In genomic region chr20:46559685-46560440, GRCh38 we compare ENCODE assay signal across 1 cellular context.
TF ChIP-seq lines count a peak whose summit lies in the region.

No MANE protein-coding gene starts in this region.

TF ChIP-seq in GM12878, 131 proteins besides CTCF, POLR2A, EP300 and RAD21 (continued from another document):
- TF ChIP-seq ZNF592 (IDR thresholded peaks at IDR 0.05) (no peak), PKNOX1 (IDR thresholded peaks at IDR 0.05) (no peak), KAT2A (conservative IDR thresholded peaks at IDR 0.05; ENCODE audit: control insufficient read depth, low read depth, low read length) (no peak), EED (IDR thresholded peaks at IDR 0.05; ENCODE audit: low read depth) (no peak), IKZF1 (conservative IDR thresholded peaks at IDR 0.05) (no peak), RELB (IDR thresholded peaks at IDR 0.05; ENCODE audit: low read depth) (no peak), BCL11A (IDR thresholded peaks at IDR 0.05; ENCODE audit: low read depth, low read length) (no peak), BRCA1 (IDR thresholded peaks at IDR 0.05; ENCODE audit: low read depth, low read length) (no peak), ATF2 (IDR thresholded peaks at IDR 0.05; ENCODE audit: low read length) (no peak), RELA (IDR thresholded peaks at IDR 0.05; ENCODE audit: borderline replicate concordance, partially characterized antibody) (no peak), JUNB (IDR thresholded peaks at IDR 0.05) (no peak), HSF1 (IDR thresholded peaks at IDR 0.05; ENCODE audit: low read depth, low read length) (no peak), TCF7 (IDR thresholded peaks at IDR 0.05; ENCODE audit: borderline replicate concordance) (no peak)
